In genomic region chr3:141529256-141530132, GRCh38 we compare ENCODE assay signal across 12 cellular contexts. TPM values are rescaled to one million over a fixed set of nuclear protein-coding genes. Genes with fewer than 3 reads are reported as not detected.
DNase-seq lines count a peak whose midpoint lies in the region; ATAC-seq and TF ChIP-seq lines count a peak whose summit lies in the region.
"Had no signal": no experiment of that assay in that cellular context is flagged by ENCODE, and none has a peak within 500 bp of the region (broad histone marks: within the 10 kb centered on the region; RNA-seq: fewer than 3 reads in every experiment).

No MANE protein-coding gene starts in this region.

- H3K36me3 Mint-ChIP-seq in mesothelial cell of epicardium = no peaks in the 10 kb centered on the region

- no peak for DNase-seq in heart left ventricle
- DNase-seq in left cardiac atrium = no peak
- peak; percentile 46 for DNase-seq in adipocyte (ENCODE audit: low read depth)
- no peak for DNase-seq in mesothelial cell of epicardium (ENCODE audit: low spot score in 2 of 2, unreplicated experiment in 2 of 2)
- DNase-seq in C1 segment of cervical spinal cord (lab: John Stamatoyannopoulos, UW) = no peak
- DNase-seq in caudate nucleus (lab: John Stamatoyannopoulos, UW) = no peak
- DNase-seq: BE2C; effector CD8-positive, alpha-beta T cell; islet precursor cell had no signal

- H3K27ac ChIP-seq in heart left ventricle (peak overlapping the region in 11 of 12 donors; percentile 12 to 86 (median 43)), urinary bladder (ENCODE audit: low read depth) (peak overlapping the region; percentile 67), caudate nucleus (ENCODE audit: low read depth, low read length) (no peak overlapping the region)
- H3K27ac ChIP-seq: SJSA1 had no signal

- H3K9me3 ChIP-seq in heart left ventricle = no peaks in the 10 kb centered on the region
- no peaks in the 10 kb centered on the region for H3K9me3 ChIP-seq in adipocyte (ENCODE audit: control insufficient read depth, low read length)
- H3K9me3 ChIP-seq: BE2C, SJSA1 had no signal

- TF ChIP-seq CTCF in heart left ventricle (IDR thresholded peaks at IDR 0.05) = no peak
- TF ChIP-seq CTCF in mesothelial cell of epicardium (IDR thresholded peaks at IDR 0.05; ENCODE audit: unreplicated experiment) = no peak

- H3K4me1 ChIP-seq in heart left ventricle (peaks cover 0 to 61% (median 16%) of the 10 kb centered on the region in 12 donors), adipocyte (ENCODE audit: control insufficient read depth, insufficient read depth, low read length) (peaks cover 27% of the 10 kb centered on the region), urinary bladder (ENCODE audit: insufficient read depth) (peaks cover 2% of the 10 kb centered on the region)

- no peaks in the 10 kb centered on the region for H3K9me3 Mint-ChIP-seq in mesothelial cell of epicardium

- 84 to 89% (median 85%) methylated on average over 1 of the region's 1 CpG for WGBS in heart left ventricle, 4 donors
- 92% methylated on average over 1 of the region's 1 CpG for WGBS in urinary bladder

- no peak for ATAC-seq in heart left ventricle
- no peak for ATAC-seq in left cardiac atrium
- no peak for ATAC-seq in HG02642 (IDR thresholded peaks at IDR 0.05; ENCODE audit: poor library complexity, unreplicated experiment)

- H3K4me3 ChIP-seq in heart left ventricle (peak overlapping the region in 1 of 12 donors; percentile 17), adipocyte (ENCODE audit: low read length) (peak overlapping the region; percentile 63), urinary bladder (ENCODE audit: low read depth, low read length) (no peak overlapping the region)
- H3K4me3 ChIP-seq: SJSA1 had no signal

- peak overlapping the region; percentile 63 for H3K9ac ChIP-seq in adipocyte (ENCODE audit: low read length)

- H3K36me3 ChIP-seq in heart left ventricle = peaks cover 0 to 5% (median 0%) of the 10 kb centered on the region in 9 donors
- no peaks in the 10 kb centered on the region for H3K36me3 ChIP-seq in adipocyte (ENCODE audit: control insufficient read depth, insufficient read depth, low read length, severe bottlenecking)
- H3K36me3 ChIP-seq in urinary bladder (ENCODE audit: insufficient read depth) = no peaks in the 10 kb centered on the region
- H3K36me3 ChIP-seq: BE2C had no signal

- H3K27me3 ChIP-seq in heart left ventricle (no peaks in the 10 kb centered on the region), adipocyte (replicated peaks; ENCODE audit: control insufficient read depth, insufficient read depth, low read length) (no peaks in the 10 kb centered on the region)
- H3K27me3 ChIP-seq: BE2C, SJSA1 had no signal

- intact Hi-C loops in heart left ventricle (cut with DNase I) = loop anchor here in 1 of 10 donors (2.0 kb wide), 1 partner anchor 25 kb away; no protein-coding TSS in a partner anchor
- intact Hi-C loops in left cardiac atrium (cut with DNase I) = no loop called here

- H3K4me3 Mint-ChIP-seq in mesothelial cell of epicardium = no peak overlapping the region

- peaks cover 17% of the 10 kb centered on the region for H3K4me1 Mint-ChIP-seq in mesothelial cell of epicardium

- H3K27me3 Mint-ChIP-seq in mesothelial cell of epicardium (ENCODE audit: low read depth) = no peaks in the 10 kb centered on the region

- peak overlapping the region; percentile 73 for H3K27ac Mint-ChIP-seq in mesothelial cell of epicardium

- TF ChIP-seq POLR2A in heart left ventricle (IDR thresholded peaks at IDR 0.05) = no peak

RNA-seq across cellular contexts. Expression of gene RASA2, which starts 42.7 kb away (rescaled TPM):
- 10 to 100 TPM in 1 of 9 donors, 1 to 10 TPM in 8; 2.2 to 12.3 (median 4.2) TPM for total RNA-seq in heart left ventricle
- polyA plus RNA-seq in heart left ventricle = 1 to 10 TPM; 2.0 to 2.2 TPM
- total RNA-seq in left cardiac atrium = 1 to 10 TPM; 5.2 to 7.8 TPM
- 14.5 to 15.5 TPM (median 15.5 TPM) in 3 replicates for total RNA-seq in mesothelial cell of epicardium
- 38.8 TPM for total RNA-seq in urinary bladder
- 5.9 TPM for polyA plus RNA-seq in urinary bladder
